Comparison of ENCODE assay signal across 8 cellular contexts in the genomic region with DNA sequence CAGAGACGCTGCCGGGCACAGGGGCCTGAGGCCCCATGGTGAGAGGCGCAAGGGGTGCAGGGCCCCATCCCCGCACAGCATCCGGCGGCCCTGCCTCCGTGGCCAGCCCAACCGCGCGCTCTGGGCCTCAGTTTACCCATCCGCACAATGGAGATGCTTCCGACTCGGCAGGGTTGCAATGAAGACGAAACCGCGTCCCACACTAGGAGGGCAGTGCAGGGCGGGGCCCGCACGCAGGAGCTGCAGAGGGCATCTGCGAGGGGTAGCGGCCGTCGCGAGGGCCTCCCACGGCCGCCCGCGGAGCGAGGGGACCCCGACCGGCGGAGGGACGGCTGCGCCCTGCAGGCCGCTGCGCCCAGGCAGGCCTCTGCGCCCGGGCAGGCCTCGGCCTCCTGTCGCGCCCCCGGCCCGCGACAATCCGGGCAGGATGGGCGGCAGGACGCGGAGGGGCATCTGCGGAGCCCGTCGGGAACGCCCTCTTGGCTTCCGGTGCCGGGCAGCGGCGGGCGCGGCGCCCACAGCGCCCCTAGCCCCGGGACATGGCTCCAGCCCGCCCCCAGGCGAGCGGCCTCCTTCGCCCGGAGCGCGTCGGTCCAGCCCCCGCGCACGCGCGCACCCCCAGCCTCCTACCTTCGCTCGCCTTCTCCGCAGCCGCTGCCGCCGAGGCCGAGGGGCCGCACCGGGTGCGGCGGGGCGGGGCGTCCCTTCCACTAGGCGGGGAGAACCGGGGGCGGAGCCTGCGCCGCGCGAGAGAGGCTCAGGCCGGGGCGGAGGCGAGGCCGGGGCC. TPM values are rescaled to one million over a fixed set of nuclear protein-coding genes. Genes with fewer than 3 reads are reported as not detected.
DNase-seq lines count a peak whose midpoint lies in the region; ATAC-seq and TF ChIP-seq lines count a peak whose summit lies in the region.

No MANE protein-coding gene starts in this region.

- no peaks in the 10 kb centered on the region for H3K9me2 ChIP-seq in PC-3 (replicated peaks; ENCODE audit: low read length)

- peak overlapping the region; percentile 79 for H3K4me3 Mint-ChIP-seq in activated T-cell treated with anti-CD3 and anti-CD28 coated beads, Interleukin-2, amount 50 U/mL, for 24 hours

- intact Hi-C loops in PC-3 (cut with micrococcal nuclease): no loop called here
- intact Hi-C loops in esophagus muscularis mucosa (cut with DNase I): loop anchor here (2.0 kb wide), 1 partner anchor 58 kb away; the partner anchor contains the start of gene NECAP2

- H3K4me1 ChIP-seq in PC-3 (ENCODE audit: insufficient read depth, low read length) (no peaks in the 10 kb centered on the region; the same call in 1 of the 2 replicates), esophagus muscularis mucosa (peaks cover 7 to 30% (median 26%) of the 10 kb centered on the region in 4 donors)

- H3K4me2 ChIP-seq in PC-3 (ENCODE audit: low read length): peak overlapping the region; percentile 100

- H3K9me3 ChIP-seq in PC-3 (ENCODE audit: low read length) (no peaks in the 10 kb centered on the region), esophagus muscularis mucosa (no peaks in the 10 kb centered on the region)

- TF ChIP-seq CTCF in PC-3 (conservative IDR thresholded peaks at IDR 0.05; ENCODE audit: low read depth, low read length): no peak
- TF ChIP-seq CTCF in esophagus muscularis mucosa (IDR thresholded peaks at IDR 0.05): peak in 1 of 3 experiments; percentile 22

- H3F3A ChIP-seq in PC-3 (ENCODE audit: low read length, unreplicated experiment): no peaks in the 10 kb centered on the region

- no peak overlapping the region for H3K27ac ChIP-seq in PC-3 (ENCODE audit: low read length)
- H3K27ac ChIP-seq in esophagus muscularis mucosa (replicated peaks in 1 of 4): peak overlapping the region; percentile 80 to 91 (median 82)

- H3K4me1 Mint-ChIP-seq in activated T-cell treated with anti-CD3 and anti-CD28 coated beads, Interleukin-2, amount 50 U/mL, for 24 hours (ENCODE audit: low read depth): peaks cover 24% of the 10 kb centered on the region

- no peaks in the 10 kb centered on the region for H3K36me3 Mint-ChIP-seq in activated T-cell treated with anti-CD3 and anti-CD28 coated beads, Interleukin-2, amount 50 U/mL, for 24 hours (ENCODE audit: low read depth)

- no peaks in the 10 kb centered on the region for H3K27me3 ChIP-seq in PC-3 (ENCODE audit: low read length)
- no peaks in the 10 kb centered on the region for H3K27me3 ChIP-seq in esophagus muscularis mucosa

- H3K4me3 ChIP-seq in PC-3 (ENCODE audit: low read length) (peak overlapping the region; percentile 90), esophagus muscularis mucosa (peak overlapping the region; percentile 74 to 90 (median 83))

- peak; percentile 54 for ATAC-seq in GM21619 (IDR thresholded peaks at IDR 0.05; ENCODE audit: unreplicated experiment)
- ATAC-seq in PC-3: peak; percentile 96

- 1% methylated on average over 18 of the region's 98 CpGs for WGBS in esophagus muscularis mucosa

- CTCF ChIA-PET in PC-3 (lab: Charles Lee): no interaction called here

- H3K27me3 Mint-ChIP-seq in activated T-cell treated with anti-CD3 and anti-CD28 coated beads, Interleukin-2, amount 50 U/mL, for 24 hours: no peaks in the 10 kb centered on the region

- no TSS peak for BruUV-seq in PC-3 (replicated peaks; lab: Mats Ljungman, UMichigan)

- peak overlapping the region; percentile 100; the same call in 1 of the 2 replicates for H2AFZ ChIP-seq in PC-3 (ENCODE audit: low read length)

- H3K27ac Mint-ChIP-seq in activated T-cell treated with anti-CD3 and anti-CD28 coated beads, Interleukin-2, amount 50 U/mL, for 24 hours: no peak overlapping the region

- peak overlapping the region; percentile 62; the same call in 1 of the 2 replicates for H3K9ac ChIP-seq in PC-3 (ENCODE audit: low read length)

- H3K79me2 ChIP-seq in PC-3 (ENCODE audit: low read length): no peaks in the 10 kb centered on the region

- TF ChIP-seq EP300 in esophagus muscularis mucosa (IDR thresholded peaks at IDR 0.05): no peak

- DNase-seq in DMS114 treated with DMSO at 0.1 percent for 48 hours (lab: John Stamatoyannopoulos, UW; ENCODE audit: unreplicated experiment) (peak; percentile 65), KBM-7 (peak; percentile 84), PC-3 (peak; percentile 80), esophagus muscularis mucosa (ENCODE audit: extremely low spot score) (peak; percentile 95), myocyte (ENCODE audit: low read depth) (peak; percentile 87)
- peak; percentile 90 for DNase-seq in activated T-cell treated with anti-CD3 and anti-CD28 coated beads, Interleukin-2, amount 50 U/mL, for 24 hours
- peak; percentile 59 for DNase-seq in stimulated activated CD8-positive, alpha-beta memory T cell treated with anti-CD3 and anti-CD28 coated beads, Interleukin-7, amount 100 ng/mL, for 24 hours (ENCODE audit: low read depth)

- POLR2A ChIA-PET in PC-3 (lab: Charles Lee; ENCODE audit: unreplicated experiment): interaction anchor here (0.5 kb wide), 1 partner anchor 15 kb away, joined by 3 read pairs; no protein-coding TSS in a partner anchor

- H4K20me1 ChIP-seq in PC-3 (ENCODE audit: low read length): no peaks in the 10 kb centered on the region

- in situ Hi-C loops in KBM-7 (cut with MboI; ENCODE audit: low pct_unique_long_range_greater_than_20kb, low sequenced_read_pairs): no loop called here

- H3K9me3 Mint-ChIP-seq in activated T-cell treated with anti-CD3 and anti-CD28 coated beads, Interleukin-2, amount 50 U/mL, for 24 hours: no peaks in the 10 kb centered on the region

- TF ChIP-seq POLR2A in esophagus muscularis mucosa (IDR thresholded peaks at IDR 0.05; ENCODE audit: low read depth): no peak

- no peaks in the 10 kb centered on the region for H3K36me3 ChIP-seq in PC-3 (ENCODE audit: low read depth, low read length)
- no peaks in the 10 kb centered on the region for H3K36me3 ChIP-seq in esophagus muscularis mucosa

RNA-seq across cellular contexts. Expression of gene RNU1-1, which starts 15.3 kb away (rescaled TPM):
- total RNA-seq in PC-3 (2014; rRNA removed) (under 0.01 TPM in 2 replicates), esophagus muscularis mucosa (under 1 TPM in 2 of 4 donors, not detected in 2; under 0.01 TPM), myocyte (not detected in 2 replicates)
- 10.5 TPM for polyA plus RNA-seq in myocyte (2012)

RNA-seq across cellular contexts. Expression of gene NECAP2, which starts 58.2 kb away (rescaled TPM):
- total RNA-seq in PC-3 (2014; rRNA removed): 65.0 and 70.0 TPM in 2 replicates
- 10 to 100 TPM; 26.2 to 43.9 (median 37.5) TPM for total RNA-seq in esophagus muscularis mucosa
- total RNA-seq in myocyte: 21.4 and 26.5 TPM in 2 replicates
- 50.7 TPM for polyA plus RNA-seq in myocyte (2012)
